31 cellular contexts compared by ENCODE assay signal in the genomic region with DNA sequence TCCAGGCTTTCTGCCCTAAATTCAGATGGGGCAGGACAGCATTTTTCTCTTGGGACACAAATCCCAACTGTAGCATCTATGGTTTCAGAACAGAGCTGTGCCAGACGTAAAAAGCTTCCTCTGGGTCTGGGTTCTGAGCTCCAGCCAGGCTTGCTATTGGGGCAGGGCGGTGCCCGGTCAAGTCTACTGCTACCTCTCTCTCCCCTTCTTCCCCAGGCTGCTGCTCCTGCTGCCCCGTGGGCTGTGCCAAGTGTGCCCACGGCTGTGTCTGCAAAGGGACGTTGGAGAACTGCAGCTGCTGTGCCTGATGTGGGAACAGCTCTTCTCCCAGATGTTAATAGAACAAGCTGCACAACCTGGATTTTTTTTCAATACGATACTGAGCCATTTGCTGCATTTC. TPM values are rescaled to one million over a fixed set of nuclear protein-coding genes. Genes with fewer than 3 reads are reported as not detected.
A peak's percentile ranks its signal among the peaks of the same experiment; 100 is the strongest.
DNase-seq lines count a peak whose midpoint lies in the region; ATAC-seq, FAIRE-seq and TF ChIP-seq lines count a peak whose summit lies in the region.
"Had no signal": no experiment of that assay in that cellular context is flagged by ENCODE, and none has a peak within 500 bp of the region (broad histone marks: within the 10 kb centered on the region; RNA-seq: fewer than 3 reads in every experiment).

No MANE protein-coding gene starts in this region.

- peaks cover 6% of the 10 kb centered on the region for H3K4me1 Mint-ChIP-seq in progenitor cell of endocrine pancreas (ENCODE audit: low read depth)

- H3K79me1 ChIP-seq in trophoblast cell (ENCODE audit: low read length): no peaks in the 10 kb centered on the region

- H3K36me3 ChIP-seq in liver (ENCODE audit: control insufficient read depth in 4 of 4, insufficient read depth in 3 of 4, low read depth in 1 of 4, low read length in 3 of 4): no peaks in the 10 kb centered on the region
- H3K36me3 ChIP-seq in HepG2 (replicated peaks in 1 of 2; ENCODE audit: control insufficient read depth in 1 of 2, insufficient read depth in 2 of 2, low read length in 2 of 2): no peaks in the 10 kb centered on the region
- H3K36me3 ChIP-seq in trophoblast cell (ENCODE audit: control insufficient read depth in 1 of 2, insufficient read depth in 2 of 2, low read length in 2 of 2): no peaks in the 10 kb centered on the region
- no peaks in the 10 kb centered on the region for H3K36me3 ChIP-seq in vagina
- H3K36me3 ChIP-seq: BLaER1, cardiac muscle cell had no signal

- no peak overlapping the region for H3K27ac Mint-ChIP-seq in progenitor cell of endocrine pancreas
- H3K27ac Mint-ChIP-seq: activated B cell treated with CpG ODN at 0.5 μM for 24 hours; activated CD4-positive, alpha-beta memory T cell treated with anti-CD3 and anti-CD28 coated beads for 36 hours; IgD-negative memory B cell had no signal

- no peak overlapping the region for H4K91ac ChIP-seq in trophoblast cell (ENCODE audit: low read depth, low read length)

- no peaks in the 10 kb centered on the region for H3K36me3 Mint-ChIP-seq in progenitor cell of endocrine pancreas (ENCODE audit: insufficient read depth)
- H3K36me3 Mint-ChIP-seq: activated CD4-positive, alpha-beta memory T cell treated with anti-CD3 and anti-CD28 coated beads for 36 hours; IgD-negative memory B cell had no signal

- H2AFZ ChIP-seq in HepG2 (ENCODE audit: low read length) (no peak overlapping the region), trophoblast cell (ENCODE audit: insufficient read depth, low read length, poor library complexity) (no peak overlapping the region)

- no peak for FAIRE-seq in HepG2 (lab: Jason Lieb, UNC)
- FAIRE-seq: islet of Langerhans had no signal

- H3K14ac ChIP-seq in trophoblast cell (ENCODE audit: low read length): no peak overlapping the region

- H3K18ac ChIP-seq in trophoblast cell (ENCODE audit: low read length): no peak overlapping the region

- TF ChIP-seq EP300 in HepG2 (IDR thresholded peaks at IDR 0.05; ENCODE audit: low read depth in 2 of 2, low read length in 2 of 2) (no peak), HepG2 (CRISPR knock-in tag; IDR thresholded peaks at IDR 0.05; ENCODE audit: borderline replicate concordance) (no peak)

- H3K23ac ChIP-seq in trophoblast cell (ENCODE audit: low read length): no peak overlapping the region

- DNase-seq in HepG2 (ENCODE audit: low spot score): no peak
- no peak for DNase-seq in trophoblast cell
- DNase-seq in vagina (ENCODE audit: extremely low spot score in 2 of 2): no peak
- DNase-seq in stimulated activated CD4-positive, alpha-beta T cell treated with anti-CD3 and anti-CD28 coated beads, Interleukin-4, amount 100 ng/mL, for 1 hour: no peak
- no peak for DNase-seq in progenitor cell of endocrine pancreas (ENCODE audit: low spot score, unreplicated experiment)
- DNase-seq: activated B cell treated with CpG ODN at 0.5 μM for 24 hours; activated CD4-positive, alpha-beta memory T cell treated with anti-CD3 and anti-CD28 coated beads for 36 hours; activated gamma-delta T cell treated with Interleukin-2 at 50 U/mL for 16 hours; activated T-cell treated with anti-CD3 and anti-CD28 coated beads for 4 hours; amniotic stem cell; Caco-2; foreskin melanocyte; hypothalamus; naive thymus-derived CD8-positive, alpha-beta T cell; NCI-H1436 treated with DMSO at 0.1 percent for 48 hours; NCI-H2171; NCI-H524 treated with DMSO at 0.1 percent for 48 hours; stimulated activated CD4-positive, alpha-beta T cell treated with anti-CD3 and anti-CD28 coated beads, Interleukin-2, amount 100 ng/mL, for 48 hours; T1000 had no signal

- no peaks in the 10 kb centered on the region for H4K20me1 ChIP-seq in HepG2 (ENCODE audit: insufficient read depth, low read length)

- CTCF ChIA-PET in HepG2 (lab: Yijun Ruan, JAX; ENCODE audit: low intra/inter-chr PET ratio, low total read pairs): no interaction called here

- H3K9me3 ChIP-seq in liver (ENCODE audit: control insufficient read depth in 4 of 4, low read length in 3 of 4): no peaks in the 10 kb centered on the region
- H3K9me3 ChIP-seq in HepG2 (ENCODE audit: low read length): no peaks in the 10 kb centered on the region
- H3K9me3 ChIP-seq in trophoblast cell (ENCODE audit: insufficient read depth, low read depth, low read length): peaks cover 12% of the 10 kb centered on the region
- H3K9me3 ChIP-seq in vagina: no peaks in the 10 kb centered on the region
- H3K9me3 ChIP-seq: Caco-2 had no signal

- no peak overlapping the region for H3K4ac ChIP-seq in trophoblast cell (ENCODE audit: low read depth, low read length)

- POLR2A ChIA-PET in HepG2 (lab: Yijun Ruan, JAX): interaction anchor here (1.2 kb wide), 1 partner anchor 25 kb away, joined by 3 read pairs; a partner anchor contains a TSS

- peaks cover 2 to 31% (median 8%) of the 10 kb centered on the region in 4 donors for H3K4me1 ChIP-seq in liver (ENCODE audit: control insufficient read depth in 4 of 4, insufficient read depth in 4 of 4, low read length in 3 of 4)
- H3K4me1 ChIP-seq in HepG2 (ENCODE audit: insufficient read depth, low read length): peaks cover 27% of the 10 kb centered on the region
- peaks cover 3 to 15% of the 10 kb centered on the region in 2 experiments for H3K4me1 ChIP-seq in trophoblast cell (ENCODE audit: control insufficient read depth in 1 of 2, insufficient read depth in 2 of 2, low read length in 2 of 2)
- H3K4me1 ChIP-seq in vagina: peaks cover 27% of the 10 kb centered on the region
- H3K4me1 ChIP-seq: BLaER1, Caco-2 had no signal

- peak overlapping the region; percentile 84 to 87 for H3K27ac ChIP-seq in liver (ENCODE audit: low read depth in 1 of 2, low read length in 2 of 2)
- no peak overlapping the region for H3K27ac ChIP-seq in HepG2 (ENCODE audit: extremely low read length, insufficient read depth, low read length)
- H3K27ac ChIP-seq in trophoblast cell (ENCODE audit: low read depth, low read length): no peak overlapping the region
- H3K27ac ChIP-seq in vagina: peak overlapping the region; percentile 71
- H3K27ac ChIP-seq: BLaER1, cardiac muscle cell, epithelial cell of prostate, RWPE1 had no signal

- no peak overlapping the region for H3K4me3 Mint-ChIP-seq in progenitor cell of endocrine pancreas (ENCODE audit: low read depth)
- H3K4me3 Mint-ChIP-seq: activated B cell treated with CpG ODN at 0.5 μM for 24 hours; activated CD4-positive, alpha-beta memory T cell treated with anti-CD3 and anti-CD28 coated beads for 36 hours had no signal

- H4K12ac ChIP-seq in trophoblast cell (ENCODE audit: low read depth, low read length): no peak overlapping the region

- TF ChIP-seq RAD21 in liver (IDR thresholded peaks at IDR 0.05): no peak
- no peak for TF ChIP-seq RAD21 in HepG2 (CRISPR knock-in tag; IDR thresholded peaks at IDR 0.05)

- no peak overlapping the region for H2BK12ac ChIP-seq in trophoblast cell (ENCODE audit: low read length)

- no peak overlapping the region for H2BK120ac ChIP-seq in trophoblast cell (ENCODE audit: insufficient read depth, low read length, poor library complexity)

- in situ Hi-C loops in HepG2 (cut with HindIII; ENCODE audit: extremely low pct_ligation_motif_present, low pct_unique_long_range_greater_than_20kb): no loop called here

- no peak overlapping the region for H2AK5ac ChIP-seq in trophoblast cell (ENCODE audit: low read length)

- 56% methylated on average over 7 of the region's 7 CpGs for WGBS in liver
- WGBS in HepG2 (ENCODE audit: low lambda C conversion rate): 36% methylated on average over 7 of the region's 7 CpGs
- WGBS in trophoblast cell (ENCODE audit: extremely low coverage, insufficient coverage, insufficient read length): no CpG with 5 or more reads among the region's 7 CpGs

- ATAC-seq in HepG2: no peak
- ATAC-seq: naive thymus-derived CD8-positive, alpha-beta T cell had no signal

- TF ChIP-seq CTCF in liver (IDR thresholded peaks at IDR 0.05; ENCODE audit: low read depth, low read length, missing input control): no peak
- TF ChIP-seq CTCF in HepG2 (CRISPR knock-in tag; IDR thresholded peaks at IDR 0.05): no peak
- no peak for TF ChIP-seq CTCF in vagina (IDR thresholded peaks at IDR 0.05)
- no peak for TF ChIP-seq CTCF in progenitor cell of endocrine pancreas (IDR thresholded peaks at IDR 0.05; ENCODE audit: unreplicated experiment)

- no peak overlapping the region for H2BK5ac ChIP-seq in trophoblast cell (ENCODE audit: low read depth, low read length, poor library complexity)

- H3K79me2 ChIP-seq in HepG2 (ENCODE audit: insufficient read depth, low read length) (no peaks in the 10 kb centered on the region), trophoblast cell (ENCODE audit: control insufficient read depth, insufficient read depth, low read length, poor library complexity) (no peaks in the 10 kb centered on the region)

- BruUV-seq in HepG2 (replicated peaks; lab: Mats Ljungman, UMichigan): no TSS peak

- H3K27me3 Mint-ChIP-seq in progenitor cell of endocrine pancreas: peaks cover 93% of the 10 kb centered on the region

- peak overlapping the region in 1 of 2 donors; percentile 84 for H3K9ac ChIP-seq in liver (ENCODE audit: low read depth in 1 of 2, low read length in 2 of 2)
- no peak overlapping the region for H3K9ac ChIP-seq in HepG2 (ENCODE audit: insufficient read depth, low read depth, low read length)
- no peak overlapping the region for H3K9ac ChIP-seq in trophoblast cell (ENCODE audit: low read length)
- H3K9ac ChIP-seq: BLaER1 had no signal

- intact Hi-C loops in HepG2 (cut with micrococcal nuclease; ENCODE audit: unreplicated experiment) (no loop called here), vagina (cut with DNase I) (loop anchor here (2.0 kb wide), 1 partner anchor 25 kb away; a partner anchor contains a TSS)

- H3K9me3 Mint-ChIP-seq in progenitor cell of endocrine pancreas (ENCODE audit: low read depth): no peaks in the 10 kb centered on the region
- H3K9me3 Mint-ChIP-seq: activated B cell treated with CpG ODN at 0.5 μM for 24 hours; activated CD4-positive, alpha-beta memory T cell treated with anti-CD3 and anti-CD28 coated beads for 36 hours; IgD-negative memory B cell; naive thymus-derived CD8-positive, alpha-beta T cell had no signal

- H4K8ac ChIP-seq in trophoblast cell (ENCODE audit: low read depth, low read length): no peak overlapping the region

- TF ChIP-seq POLR2A in HepG2 (IDR thresholded peaks at IDR 0.05; ENCODE audit: insufficient read depth in 1 of 2, low read depth in 2 of 2, low read length in 2 of 2) (no peak), vagina (IDR thresholded peaks at IDR 0.05) (no peak)

- H3K27me3 ChIP-seq in liver (ENCODE audit: control insufficient read depth in 4 of 4, insufficient read depth in 4 of 4, low read length in 3 of 4): no peaks in the 10 kb centered on the region
- peaks cover 10 to 93% of the 10 kb centered on the region in 2 experiments; a peak in 4 of 5 replicates for H3K27me3 ChIP-seq in HepG2 (ENCODE audit: control insufficient read depth in 1 of 2, insufficient read depth in 2 of 2, low read length in 2 of 2)
- peaks cover 77% of the 10 kb centered on the region for H3K27me3 ChIP-seq in trophoblast cell (ENCODE audit: insufficient read depth, low read length)
- no peaks in the 10 kb centered on the region for H3K27me3 ChIP-seq in vagina

- peak overlapping the region in 2 of 3 donors; percentile 93 to 95 for H3K4me3 ChIP-seq in liver (ENCODE audit: low read depth in 1 of 3, low read length in 3 of 3)
- no peak overlapping the region for H3K4me3 ChIP-seq in HepG2 (replicated peaks in 1 of 3; ENCODE audit: insufficient read depth in 1 of 3, low read depth in 2 of 3, low read length in 3 of 3)
- peak overlapping the region; percentile 57 for H3K4me3 ChIP-seq in trophoblast cell (ENCODE audit: low read depth, low read length)
- peak overlapping the region; percentile 52 to 53 for H3K4me3 ChIP-seq in vagina
- H3K4me3 ChIP-seq: BLaER1, cardiac muscle cell, smooth muscle cell had no signal

- H3K4me2 ChIP-seq in HepG2 (ENCODE audit: low read depth, low read length): no peak overlapping the region
- no peak overlapping the region for H3K4me2 ChIP-seq in trophoblast cell (ENCODE audit: low read length)
- H3K4me2 ChIP-seq: BLaER1, smooth muscle cell had no signal

RNA-seq across cellular contexts. Expression of a gene that starts 1.1 kb away (rescaled TPM):
- 100 to 1,000 TPM in 1 of 2 donors, 10 to 100 TPM in 1; 20.4 to 159 TPM for total RNA-seq in liver
- 100 to 1,000 TPM; 229 to 343 TPM for polyA plus RNA-seq in liver
- total RNA-seq in HepG2 (2016; rRNA removed; fragmentation: Illumina TruSeq; extraction: Trizol): 4.6 and 5.5 TPM in 2 replicates
- total RNA-seq in HepG2 (2016; cell fraction: cytosol; rRNA removed; fragmentation: Illumina TruSeq; extraction: Trizol; ENCODE audit: low read depth): 3.8 and 10.7 TPM in 2 replicates
- 4.5 and 5.2 TPM in 2 replicates for total RNA-seq in HepG2 (2016; cell fraction: insoluble cytoplasmic fraction; rRNA removed; fragmentation: Illumina TruSeq; extraction: Trizol)
- 4.8 and 6.1 TPM in 2 replicates for total RNA-seq in HepG2 (2016; cell fraction: membrane; rRNA removed; fragmentation: Illumina TruSeq; extraction: Trizol)
- total RNA-seq in HepG2 (2016; cell fraction: nucleus; rRNA removed; fragmentation: Illumina TruSeq; extraction: Trizol): 1.6 and 1.9 TPM in 2 replicates
- not detected in 2 replicates for polyA plus RNA-seq in HepG2 (2011; rRNA removed)
- polyA plus RNA-seq in HepG2 (2011; cell fraction: cytosol; rRNA removed): 0.17 TPM in 1 of 2 replicates, not detected in the other
- not detected in 2 replicates for polyA plus RNA-seq in HepG2 (2011; cell fraction: nucleus; rRNA removed)
- not detected in 2 replicates for polyA plus RNA-seq in HepG2 (2012)
- 4.5 and 9.2 TPM in 2 replicates for polyA plus RNA-seq in HepG2 (2016; cell fraction: cytosol; fragmentation: Illumina TruSeq; extraction: Trizol; ENCODE audit: low read depth)
- polyA plus RNA-seq in HepG2 (2016; cell fraction: insoluble cytoplasmic fraction; fragmentation: Illumina TruSeq; extraction: Trizol; ENCODE audit: low read depth): 5.1 and 5.3 TPM in 2 replicates
- polyA plus RNA-seq in HepG2 (2016; cell fraction: membrane; fragmentation: Illumina TruSeq; extraction: Trizol; ENCODE audit: low read depth): 4.1 and 7.0 TPM in 2 replicates
- polyA plus RNA-seq in HepG2 (2016; cell fraction: nucleus; fragmentation: Illumina TruSeq; extraction: Trizol; ENCODE audit: insufficient read depth, low read depth): 2.3 and 3.0 TPM in 2 replicates
- not detected in 2 replicates for polyA minus RNA-seq in HepG2 (2011; rRNA and poly(A)+ RNA removed; ENCODE audit: low replicate concordance)
- polyA minus RNA-seq in HepG2 (2011; cell fraction: cytosol; rRNA and poly(A)+ RNA removed): not detected in 2 replicates
- polyA minus RNA-seq in HepG2 (2011; cell fraction: nucleus; rRNA and poly(A)+ RNA removed): not detected in 2 replicates
- polyA plus RNA-seq in trophoblast cell (2013): 0.70 and 1.2 TPM in 2 replicates
- 63.3 TPM for total RNA-seq in vagina
- total RNA-seq in progenitor cell of endocrine pancreas: not detected in 2 replicates
- total RNA-seq: activated B cell treated with CpG ODN at 0.5 μM for 24 hours; activated CD4-positive, alpha-beta memory T cell treated with anti-CD3 and anti-CD28 coated beads for 36 hours; Caco-2; cardiac muscle cell; H4; naive thymus-derived CD8-positive, alpha-beta T cell; smooth muscle cell had no signal
- polyA plus RNA-seq: cardiac muscle cell; IgD-negative memory B cell; naive thymus-derived CD8-positive, alpha-beta T cell had no signal

RNA-seq across cellular contexts. Expression of a gene that starts 4.9 kb away (rescaled TPM):
- total RNA-seq in liver (10 to 100 TPM; 10.1 to 21.9 TPM), HepG2 (2016; rRNA removed; fragmentation: Illumina TruSeq; extraction: Trizol) (10.4 and 14.0 TPM in 2 replicates), vagina (110 TPM), progenitor cell of endocrine pancreas (not detected in 2 replicates)
- polyA plus RNA-seq in liver (100 to 1,000 TPM; 127 to 511 TPM), HepG2 (2011; rRNA removed) (4.8 and 8.3 TPM in 2 replicates)
- 1.2 and 6.7 TPM in 2 replicates for total RNA-seq in HepG2 (2016; cell fraction: cytosol; rRNA removed; fragmentation: Illumina TruSeq; extraction: Trizol; ENCODE audit: low read depth)
- 11.0 and 11.9 TPM in 2 replicates for total RNA-seq in HepG2 (2016; cell fraction: insoluble cytoplasmic fraction; rRNA removed; fragmentation: Illumina TruSeq; extraction: Trizol)
- 3.9 and 4.7 TPM in 2 replicates for total RNA-seq in HepG2 (2016; cell fraction: membrane; rRNA removed; fragmentation: Illumina TruSeq; extraction: Trizol)
- 2.4 and 4.5 TPM in 2 replicates for total RNA-seq in HepG2 (2016; cell fraction: nucleus; rRNA removed; fragmentation: Illumina TruSeq; extraction: Trizol)
- polyA plus RNA-seq in HepG2 (2011; cell fraction: cytosol; rRNA removed): 5.8 and 10.7 TPM in 2 replicates
- polyA plus RNA-seq in HepG2 (2011; cell fraction: nucleus; rRNA removed): 2.9 and 3.7 TPM in 2 replicates
- polyA plus RNA-seq in HepG2 (2012): 4.1 and 6.6 TPM in 2 replicates
- 3.5 TPM in 2 replicates for polyA plus RNA-seq in HepG2 (2016; cell fraction: cytosol; fragmentation: Illumina TruSeq; extraction: Trizol; ENCODE audit: low read depth)
- polyA plus RNA-seq in HepG2 (2016; cell fraction: insoluble cytoplasmic fraction; fragmentation: Illumina TruSeq; extraction: Trizol; ENCODE audit: low read depth): 12.3 and 12.6 TPM in 2 replicates
- polyA plus RNA-seq in HepG2 (2016; cell fraction: membrane; fragmentation: Illumina TruSeq; extraction: Trizol; ENCODE audit: low read depth): 6.3 and 7.2 TPM in 2 replicates
- 10.5 and 12.1 TPM in 2 replicates for polyA plus RNA-seq in HepG2 (2016; cell fraction: nucleus; fragmentation: Illumina TruSeq; extraction: Trizol; ENCODE audit: insufficient read depth, low read depth)
- polyA minus RNA-seq in HepG2 (2011; rRNA and poly(A)+ RNA removed; ENCODE audit: low replicate concordance): 9.5 TPM in 1 of 2 replicates, not detected in the other
- polyA minus RNA-seq in HepG2 (2011; cell fraction: cytosol; rRNA and poly(A)+ RNA removed): 2.8 TPM in 1 of 2 replicates, not detected in the other
- polyA minus RNA-seq in HepG2 (2011; cell fraction: nucleus; rRNA and poly(A)+ RNA removed): 1.5 TPM in 1 of 2 replicates, not detected in the other
- 0.33 and 0.39 TPM in 2 replicates for polyA plus RNA-seq in trophoblast cell (2013)
- total RNA-seq: A673; activated B cell treated with CpG ODN at 0.5 μM for 24 hours; cardiac muscle cell; H4; naive thymus-derived CD8-positive, alpha-beta T cell; smooth muscle cell had no signal
- polyA plus RNA-seq: cardiac muscle cell; IgD-negative memory B cell; naive thymus-derived CD8-positive, alpha-beta T cell; smooth muscle cell had no signal

RNA-seq across cellular contexts. Expression of a gene that starts 8.0 kb away (rescaled TPM):
- 1,000 to 10,000 TPM in 1 of 2 donors, 100 to 1,000 TPM in 1; 206 to 1,831 TPM for total RNA-seq in liver
- polyA plus RNA-seq in liver: 1,000 to 10,000 TPM in 1 of 2 donors, 100 to 1,000 TPM in 1; 336 to 1,280 TPM
- total RNA-seq in HepG2 (2016; rRNA removed; fragmentation: Illumina TruSeq; extraction: Trizol): 1,072 and 1,398 TPM in 2 replicates
- total RNA-seq in HepG2 (2016; cell fraction: cytosol; rRNA removed; fragmentation: Illumina TruSeq; extraction: Trizol; ENCODE audit: low read depth): 449 and 580 TPM in 2 replicates
- total RNA-seq in HepG2 (2016; cell fraction: insoluble cytoplasmic fraction; rRNA removed; fragmentation: Illumina TruSeq; extraction: Trizol): 1,060 and 1,516 TPM in 2 replicates
- total RNA-seq in HepG2 (2016; cell fraction: membrane; rRNA removed; fragmentation: Illumina TruSeq; extraction: Trizol): 620 and 688 TPM in 2 replicates
- 375 and 428 TPM in 2 replicates for total RNA-seq in HepG2 (2016; cell fraction: nucleus; rRNA removed; fragmentation: Illumina TruSeq; extraction: Trizol)
- polyA plus RNA-seq in HepG2 (2011; rRNA removed): 65.7 and 110 TPM in 2 replicates
- 60.2 and 170 TPM in 2 replicates for polyA plus RNA-seq in HepG2 (2011; cell fraction: cytosol; rRNA removed)
- polyA plus RNA-seq in HepG2 (2011; cell fraction: nucleus; rRNA removed): 44.6 and 58.6 TPM in 2 replicates
- polyA plus RNA-seq in HepG2 (2012): 41.0 and 60.0 TPM in 2 replicates
- polyA plus RNA-seq in HepG2 (2016; cell fraction: cytosol; fragmentation: Illumina TruSeq; extraction: Trizol; ENCODE audit: low read depth): 331 and 417 TPM in 2 replicates
- polyA plus RNA-seq in HepG2 (2016; cell fraction: insoluble cytoplasmic fraction; fragmentation: Illumina TruSeq; extraction: Trizol; ENCODE audit: low read depth): 916 and 1,090 TPM in 2 replicates
- 493 and 496 TPM in 2 replicates for polyA plus RNA-seq in HepG2 (2016; cell fraction: membrane; fragmentation: Illumina TruSeq; extraction: Trizol; ENCODE audit: low read depth)
- polyA plus RNA-seq in HepG2 (2016; cell fraction: nucleus; fragmentation: Illumina TruSeq; extraction: Trizol; ENCODE audit: insufficient read depth, low read depth): 455 and 459 TPM in 2 replicates
- polyA minus RNA-seq in HepG2 (2011; rRNA and poly(A)+ RNA removed; ENCODE audit: low replicate concordance): 37.7 and 61.5 TPM in 2 replicates
- 10.3 and 29.3 TPM in 2 replicates for polyA minus RNA-seq in HepG2 (2011; cell fraction: cytosol; rRNA and poly(A)+ RNA removed)
- polyA minus RNA-seq in HepG2 (2011; cell fraction: nucleus; rRNA and poly(A)+ RNA removed): 4.0 and 4.5 TPM in 2 replicates
- 64.0 and 71.5 TPM in 2 replicates for polyA plus RNA-seq in trophoblast cell (2013)
- 564 TPM for total RNA-seq in vagina
- total RNA-seq in progenitor cell of endocrine pancreas: 4.0 and 5.2 TPM in 2 replicates
- total RNA-seq: H4 had no signal

RNA-seq across cellular contexts. Expression of a gene that starts 18.2 kb away (rescaled TPM):
- total RNA-seq in liver (1 to 10 TPM in 1 of 2 donors, not detected in 1; 1.5 TPM), HepG2 (2016; rRNA removed; fragmentation: Illumina TruSeq; extraction: Trizol) (0.89 TPM in 1 of 2 replicates, not detected in the other), vagina (not detected), progenitor cell of endocrine pancreas (not detected in 2 replicates)
- polyA plus RNA-seq in liver (1 to 10 TPM in 1 of 2 donors, not detected in 1; 1.2 TPM), HepG2 (2011; rRNA removed) (not detected in 2 replicates)
- total RNA-seq in HepG2 (2016; cell fraction: cytosol; rRNA removed; fragmentation: Illumina TruSeq; extraction: Trizol; ENCODE audit: low read depth): not detected in 2 replicates
- total RNA-seq in HepG2 (2016; cell fraction: insoluble cytoplasmic fraction; rRNA removed; fragmentation: Illumina TruSeq; extraction: Trizol): 0.45 TPM in 1 of 2 replicates, not detected in the other
- total RNA-seq in HepG2 (2016; cell fraction: membrane; rRNA removed; fragmentation: Illumina TruSeq; extraction: Trizol): not detected in 2 replicates
- not detected in 2 replicates for total RNA-seq in HepG2 (2016; cell fraction: nucleus; rRNA removed; fragmentation: Illumina TruSeq; extraction: Trizol)
- not detected in 2 replicates for polyA plus RNA-seq in HepG2 (2011; cell fraction: cytosol; rRNA removed)
- polyA plus RNA-seq in HepG2 (2011; cell fraction: nucleus; rRNA removed): not detected in 2 replicates
- polyA plus RNA-seq in HepG2 (2012): not detected in 2 replicates
- polyA plus RNA-seq in HepG2 (2016; cell fraction: cytosol; fragmentation: Illumina TruSeq; extraction: Trizol; ENCODE audit: low read depth): 1.1 TPM in 1 of 2 replicates, not detected in the other
- 1.3 TPM in 1 of 2 replicates, not detected in the other for polyA plus RNA-seq in HepG2 (2016; cell fraction: insoluble cytoplasmic fraction; fragmentation: Illumina TruSeq; extraction: Trizol; ENCODE audit: low read depth)
- polyA plus RNA-seq in HepG2 (2016; cell fraction: membrane; fragmentation: Illumina TruSeq; extraction: Trizol; ENCODE audit: low read depth): not detected in 2 replicates
- not detected in 2 replicates for polyA plus RNA-seq in HepG2 (2016; cell fraction: nucleus; fragmentation: Illumina TruSeq; extraction: Trizol; ENCODE audit: insufficient read depth, low read depth)
- not detected in 2 replicates for polyA minus RNA-seq in HepG2 (2011; rRNA and poly(A)+ RNA removed; ENCODE audit: low replicate concordance)
- not detected in 2 replicates for polyA minus RNA-seq in HepG2 (2011; cell fraction: cytosol; rRNA and poly(A)+ RNA removed)
- not detected in 2 replicates for polyA minus RNA-seq in HepG2 (2011; cell fraction: nucleus; rRNA and poly(A)+ RNA removed)
- not detected in 2 replicates for polyA plus RNA-seq in trophoblast cell (2013)
- total RNA-seq: A673; activated B cell treated with CpG ODN at 0.5 μM for 24 hours; activated CD4-positive, alpha-beta memory T cell treated with anti-CD3 and anti-CD28 coated beads for 36 hours; Caco-2; cardiac muscle cell; dermis microvascular lymphatic vessel endothelial cell; H4; M059J; naive thymus-derived CD8-positive, alpha-beta T cell; smooth muscle cell had no signal
- polyA plus RNA-seq: cardiac muscle cell; IgD-negative memory B cell; naive thymus-derived CD8-positive, alpha-beta T cell; smooth muscle cell had no signal

RNA-seq across cellular contexts. Expression of a gene that starts 24.2 kb away (rescaled TPM):
- total RNA-seq in liver (100 to 1,000 TPM in 1 of 2 donors, 10 to 100 TPM in 1; 14.2 to 142 TPM), HepG2 (2016; rRNA removed; fragmentation: Illumina TruSeq; extraction: Trizol) (169 and 211 TPM in 2 replicates), vagina (16.0 TPM), progenitor cell of endocrine pancreas (6.3 and 7.2 TPM in 2 replicates)
- polyA plus RNA-seq in liver (100 to 1,000 TPM; 126 to 895 TPM), HepG2 (2011; rRNA removed) (1.2 and 1.9 TPM in 2 replicates)
- 74.8 and 116 TPM in 2 replicates for total RNA-seq in HepG2 (2016; cell fraction: cytosol; rRNA removed; fragmentation: Illumina TruSeq; extraction: Trizol; ENCODE audit: low read depth)
- total RNA-seq in HepG2 (2016; cell fraction: insoluble cytoplasmic fraction; rRNA removed; fragmentation: Illumina TruSeq; extraction: Trizol): 152 and 218 TPM in 2 replicates
- total RNA-seq in HepG2 (2016; cell fraction: membrane; rRNA removed; fragmentation: Illumina TruSeq; extraction: Trizol): 102 and 129 TPM in 2 replicates
- total RNA-seq in HepG2 (2016; cell fraction: nucleus; rRNA removed; fragmentation: Illumina TruSeq; extraction: Trizol): 74.7 and 86.2 TPM in 2 replicates
- polyA plus RNA-seq in HepG2 (2011; cell fraction: cytosol; rRNA removed): 0.65 and 3.2 TPM in 2 replicates
- polyA plus RNA-seq in HepG2 (2011; cell fraction: nucleus; rRNA removed): 0.74 and 1.2 TPM in 2 replicates
- polyA plus RNA-seq in HepG2 (2012): 7.4 and 10.6 TPM in 2 replicates
- 118 and 166 TPM in 2 replicates for polyA plus RNA-seq in HepG2 (2016; cell fraction: cytosol; fragmentation: Illumina TruSeq; extraction: Trizol; ENCODE audit: low read depth)
- 244 and 275 TPM in 2 replicates for polyA plus RNA-seq in HepG2 (2016; cell fraction: insoluble cytoplasmic fraction; fragmentation: Illumina TruSeq; extraction: Trizol; ENCODE audit: low read depth)
- polyA plus RNA-seq in HepG2 (2016; cell fraction: membrane; fragmentation: Illumina TruSeq; extraction: Trizol; ENCODE audit: low read depth): 146 and 151 TPM in 2 replicates
- polyA plus RNA-seq in HepG2 (2016; cell fraction: nucleus; fragmentation: Illumina TruSeq; extraction: Trizol; ENCODE audit: insufficient read depth, low read depth): 115 and 132 TPM in 2 replicates
- 0.28 and 5.1 TPM in 2 replicates for polyA minus RNA-seq in HepG2 (2011; rRNA and poly(A)+ RNA removed; ENCODE audit: low replicate concordance)
- polyA minus RNA-seq in HepG2 (2011; cell fraction: cytosol; rRNA and poly(A)+ RNA removed): 1.3 and 2.2 TPM in 2 replicates
- polyA minus RNA-seq in HepG2 (2011; cell fraction: nucleus; rRNA and poly(A)+ RNA removed): 0.64 TPM in 1 of 2 replicates, not detected in the other
- 61.2 and 70.5 TPM in 2 replicates for polyA plus RNA-seq in trophoblast cell (2013)
- total RNA-seq: cardiac muscle cell had no signal
- polyA plus RNA-seq: cardiac muscle cell had no signal

Comparison
In these comparisons a context has a peak if more than half of its experiments do, and no peak if none do; other contexts are left out.
1. H3K27ac ChIP-seq: peak in liver (2 of 2) and vagina (single experiment); none in HepG2 (single experiment) and trophoblast cell (single experiment).
2. H3K4me3 ChIP-seq: peak in liver (2 of 3), trophoblast cell (single experiment) and vagina (2 of 2); none in HepG2 (0 of 3).
3. RNA of a gene that starts 8.0 kb away (total RNA-seq): 206 to 1,831 TPM in liver, 375 to 1,516 TPM in HepG2 and 564 TPM in vagina (single experiment); 4.0 to 5.2 TPM in progenitor cell of endocrine pancreas; every median in the first group is over 10 times any median in the second.